In the genomic region with DNA sequence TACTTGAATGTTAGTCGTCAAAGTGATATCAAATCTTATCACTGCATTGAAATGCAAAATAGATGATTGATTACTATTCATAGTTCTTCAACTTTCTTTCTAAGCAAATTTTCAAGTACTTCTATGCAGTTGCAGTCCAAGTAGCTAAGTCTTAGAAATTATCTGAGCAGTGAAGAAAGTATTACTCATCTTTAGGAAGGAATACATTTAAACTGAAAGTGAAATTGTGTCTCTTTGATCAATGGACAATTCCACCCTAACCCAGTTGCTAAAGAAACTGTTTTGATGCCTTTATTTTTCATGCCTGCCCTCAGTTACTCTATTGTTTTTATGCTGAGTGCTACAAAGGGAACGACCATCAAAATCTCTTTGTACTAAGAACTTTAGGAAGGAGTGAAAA, we compare ENCODE assay signal across 2 cellular contexts.
TF ChIP-seq lines count a peak whose summit lies in the region.

No MANE protein-coding gene starts in this region.

TF ChIP-seq in endothelial cell of umbilical vein, 7 proteins besides CTCF, POLR2A, EP300 and RAD21:
- TF ChIP-seq EZH2 (IDR thresholded peaks at IDR 0.05; ENCODE audit: borderline replicate concordance, low read depth, low read length, severe bottlenecking): no peak
- TF ChIP-seq MYC (IDR thresholded peaks at IDR 0.05; ENCODE audit: low read depth, low read length): no peak

TF ChIP-seq in GM12891, 5 proteins besides CTCF, POLR2A, EP300 and RAD21:
- TF ChIP-seq SPI1 (IDR thresholded peaks at IDR 0.05; ENCODE audit: low read depth, low read length) (no peak), POLR2AphosphoS5 (IDR thresholded peaks at IDR 0.05; ENCODE audit: low read depth, low read length) (no peak), TAF1 (IDR thresholded peaks at IDR 0.05; ENCODE audit: low read depth, low read length) (no peak), POU2F2 (IDR thresholded peaks at IDR 0.05; ENCODE audit: low read depth, low read length) (no peak), PAX5 (IDR thresholded peaks at IDR 0.05; ENCODE audit: insufficient read depth, low read length, severe bottlenecking) (no peak)
TF ChIP-seq in GM12891: peak in this region for 0.
